In the genomic region with DNA sequence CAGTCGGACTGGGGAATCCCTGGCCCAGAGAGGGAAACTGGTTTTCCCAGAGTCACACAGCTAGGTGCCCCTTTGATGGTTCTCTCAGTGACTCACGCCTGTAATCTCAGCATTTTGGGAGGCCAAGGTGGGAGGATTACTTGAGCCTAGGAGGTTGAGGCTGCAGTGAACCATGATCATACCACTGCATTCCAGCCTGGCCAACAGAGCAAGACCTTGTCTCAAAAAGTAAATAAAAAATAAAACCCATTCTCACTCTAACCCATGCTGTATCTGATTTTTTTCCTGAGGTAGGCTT, we compare ENCODE assay signal across 18 cellular contexts.
DNase-seq lines count a peak whose midpoint lies in the region; ATAC-seq, FAIRE-seq and TF ChIP-seq lines count a peak whose summit lies in the region.
"Had no signal": no experiment of that assay in that cellular context is flagged by ENCODE, and none has a peak within 500 bp of the region (broad histone marks: within the 10 kb centered on the region; RNA-seq: fewer than 3 reads in every experiment).

No MANE protein-coding gene starts in this region.

- TF ChIP-seq POLR2A in K562 (conservative IDR thresholded peaks at IDR 0.05), result no peak

- BruUV-seq in Panc1 (replicated peaks; lab: Mats Ljungman, UMichigan) (no TSS peak), K562 (replicated peaks; lab: Mats Ljungman, UMichigan) (no TSS peak)

- CTCF ChIA-PET in Panc1 (lab: Charles Lee) (no interaction called here), K562 (lab: Yijun Ruan, JAX; ENCODE audit: low intra/inter-chr PET ratio) (no interaction called here)

- H3K4me1 ChIP-seq in Panc1 (ENCODE audit: control insufficient read depth, insufficient read depth, low read length), result peaks cover 61% of the 10 kb centered on the region
- H3K4me1 ChIP-seq in K562 (replicated peaks in 1 of 2; ENCODE audit: control insufficient read depth in 2 of 2, insufficient read depth in 2 of 2, low read length in 2 of 2), result peaks cover 0 to 49% of the 10 kb centered on the region in 2 experiments; a peak in 3 of 5 replicates
- peaks cover 0 to 14% of the 10 kb centered on the region in 2 donors for H3K4me1 ChIP-seq in neuronal stem cell (ENCODE audit: control insufficient read depth in 2 of 2, insufficient read depth in 1 of 2, low read depth in 1 of 2, low read length in 2 of 2)

- H2BK15ac ChIP-seq in neuronal stem cell (ENCODE audit: low read length), result no peak overlapping the region

- H3K18ac ChIP-seq in neuronal stem cell (ENCODE audit: low read length), result no peak overlapping the region

- DNase-seq in Panc1 (ENCODE audit: low read depth, low spot score), result no peak
- no peak for DNase-seq in K562 (ENCODE audit: extremely low read depth in 1 of 4, low spot score in 3 of 4)
- no peak for DNase-seq in neuronal stem cell (ENCODE audit: low spot score)
- DNase-seq in GM20000 (ENCODE audit: low spot score), result no peak
- DNase-seq in left colon, result no peak
- DNase-seq: Calu3; CD4-positive, alpha-beta memory T cell; COR-L47; DMS53; DMS79 treated with DMSO at 0.1 percent for 48 hours; GF-D8; GOT3; HCEC 1CT had no signal

- no peaks in the 10 kb centered on the region for H3K9me3 Mint-ChIP-seq in stimulated activated memory B cell treated with anti-CD40 and anti-IgM and Interleukin-4, amounts not matched to agents 10 μg/mL and 1 μg/mL and 100 μg/mL, for 72 hours
- H3K9me3 Mint-ChIP-seq: CD4-positive, alpha-beta memory T cell had no signal

- H3K79me1 ChIP-seq in neuronal stem cell (ENCODE audit: low read depth, low read length), result no peaks in the 10 kb centered on the region

- WGBS in K562 (ENCODE audit: insufficient coverage, low coverage, missing lambda C conversion rate), result 68% methylated on average over 2 of the region's 2 CpGs
- no CpG with 5 or more reads among the region's 2 CpGs for WGBS in neuronal stem cell (ENCODE audit: extremely low coverage in 2 of 2, insufficient read length in 2 of 2, insufficient replicate concordance in 1 of 2), 2 donors

- H2AK5ac ChIP-seq in neuronal stem cell (ENCODE audit: low read depth, low read length), result peak overlapping the region; percentile 78

- H4K20me1 ChIP-seq in K562 (replicated peaks; ENCODE audit: control insufficient read depth, insufficient read depth, low read length), result peaks cover 10% of the 10 kb centered on the region

- peaks cover 15% of the 10 kb centered on the region for H3K36me3 Mint-ChIP-seq in stimulated activated memory B cell treated with anti-CD40 and anti-IgM and Interleukin-4, amounts not matched to agents 10 μg/mL and 1 μg/mL and 100 μg/mL, for 72 hours

- intact Hi-C loops in Panc1 (cut with micrococcal nuclease; ENCODE audit: unreplicated experiment), result no loop called here
- intact Hi-C loops in K562 (cut with micrococcal nuclease), result no loop called here
- intact Hi-C loops in left colon (cut with DNase I, micrococcal nuclease), result no loop called here

- TF ChIP-seq EP300 in K562 (IDR thresholded peaks at IDR 0.05; ENCODE audit: low read length), result no peak

- H2BK120ac ChIP-seq in neuronal stem cell (ENCODE audit: low read depth, low read length), result no peak overlapping the region

- H3K4me2 ChIP-seq in K562 (ENCODE audit: insufficient read depth, low read length) (no peak overlapping the region), neuronal stem cell (ENCODE audit: insufficient read depth, low read length, poor library complexity, severe bottlenecking) (no peak overlapping the region)

- H2BK5ac ChIP-seq in neuronal stem cell (ENCODE audit: low read length), result no peak overlapping the region

- POLR2A ChIA-PET in Panc1 (lab: Charles Lee) (no interaction called here), K562 (lab: Yijun Ruan, JAX) (interaction anchor here (1.4 to 1.7 kb wide), 2 partner anchors 23 to 30 kb away, joined by 3 to 4 read pairs; no protein-coding TSS in a partner anchor)

- H3K4me1 Mint-ChIP-seq in stimulated activated memory B cell treated with anti-CD40 and anti-IgM and Interleukin-4, amounts not matched to agents 10 μg/mL and 1 μg/mL and 100 μg/mL, for 72 hours, result peaks cover 51% of the 10 kb centered on the region

- H3K27me3 ChIP-seq in Panc1 (ENCODE audit: control insufficient read depth, insufficient read depth, low read length) (no peaks in the 10 kb centered on the region), K562 (ENCODE audit: control insufficient read depth in 2 of 2, insufficient read depth in 2 of 2, low read length in 2 of 2) (no peaks in the 10 kb centered on the region), neuronal stem cell (ENCODE audit: control insufficient read depth in 3 of 3, insufficient read depth in 3 of 3, low read depth in 1 of 3, low read length in 3 of 3) (peaks cover 0 to 2% (median 0%) of the 10 kb centered on the region in 3 experiments)

- in situ Hi-C loops in Panc1 (cut with HindIII; ENCODE audit: low pct_unique_long_range_greater_than_20kb, low sequenced_read_pairs) (no loop called here), K562 (cut with MboI) (no loop called here)

- no peak overlapping the region for H3K23ac ChIP-seq in neuronal stem cell (ENCODE audit: low read depth, low read length, poor library complexity)

- H3K4me3 ChIP-seq in Panc1 (ENCODE audit: low read depth in 2 of 2, low read length in 2 of 2) (no peak overlapping the region), K562 (no peak overlapping the region), neuronal stem cell (ENCODE audit: low read length in 2 of 2) (no peak overlapping the region)

- no peak for TF ChIP-seq RAD21 in K562 (CRISPR knock-in tag; conservative IDR thresholded peaks at IDR 0.05 in 1 of 2, IDR thresholded peaks at IDR 0.05 in 1 of 2)

- ATAC-seq in Panc1 (no peak), K562 (no peak), GM19463 (IDR thresholded peaks at IDR 0.05; ENCODE audit: unreplicated experiment) (no peak), HG02642 (IDR thresholded peaks at IDR 0.05; ENCODE audit: poor library complexity, unreplicated experiment) (no peak), left colon (no peak)
- no peak for ATAC-seq in stimulated activated memory B cell treated with anti-CD40 and anti-IgM and Interleukin-4, amounts not matched to agents 10 μg/mL and 1 μg/mL and 100 μg/mL, for 72 hours

- peaks cover 3% of the 10 kb centered on the region for H3K9me1 ChIP-seq in K562 (ENCODE audit: control insufficient read depth, insufficient read depth, low read length)

- no peaks in the 10 kb centered on the region for H3K27me3 Mint-ChIP-seq in stimulated activated memory B cell treated with anti-CD40 and anti-IgM and Interleukin-4, amounts not matched to agents 10 μg/mL and 1 μg/mL and 100 μg/mL, for 72 hours
- H3K27me3 Mint-ChIP-seq: CD4-positive, alpha-beta memory T cell had no signal

- H3K79me2 ChIP-seq in K562 (ENCODE audit: control insufficient read depth, insufficient read depth, low read length), result peaks cover 16% of the 10 kb centered on the region

- H3K9ac ChIP-seq in K562 (ENCODE audit: insufficient read depth in 1 of 2, low read depth in 2 of 2, low read length in 2 of 2), result no peak overlapping the region
- H3K9ac ChIP-seq in neuronal stem cell (ENCODE audit: low read depth, low read length, poor library complexity), result no peak overlapping the region

- H4K91ac ChIP-seq in neuronal stem cell (ENCODE audit: low read depth, low read length, poor library complexity), result no peak overlapping the region

- no peaks in the 10 kb centered on the region for H3K9me3 ChIP-seq in Panc1 (ENCODE audit: control insufficient read depth, insufficient read depth, low read depth, low read length)
- no peaks in the 10 kb centered on the region for H3K9me3 ChIP-seq in K562 (replicated peaks; ENCODE audit: control insufficient read depth, insufficient read depth, low read depth, low read length)
- peaks cover 0 to under 1% of the 10 kb centered on the region in 2 donors for H3K9me3 ChIP-seq in neuronal stem cell (replicated peaks in 1 of 2; ENCODE audit: control insufficient read depth in 2 of 2, insufficient read depth in 1 of 2, low read depth in 1 of 2, low read length in 2 of 2)

- H4K8ac ChIP-seq in neuronal stem cell (ENCODE audit: low read depth, low read length), result no peak overlapping the region

- H3K36me3 ChIP-seq in Panc1 (ENCODE audit: control insufficient read depth, insufficient read depth, low read length) (no peaks in the 10 kb centered on the region), K562 (ENCODE audit: control insufficient read depth, insufficient read depth, low read length) (peaks cover 12% of the 10 kb centered on the region; the same call in 2 of the 3 replicates), neuronal stem cell (replicated peaks in 1 of 2; ENCODE audit: control insufficient read depth in 2 of 2, insufficient read depth in 2 of 2, low read length in 2 of 2) (no peaks in the 10 kb centered on the region)

- no peak overlapping the region for H3K4ac ChIP-seq in neuronal stem cell (ENCODE audit: low read length)

- H3K27ac ChIP-seq in Panc1 (ENCODE audit: low read length) (peak overlapping the region; percentile 74), K562 (ENCODE audit: extremely low read depth, low read depth, low read length) (no peak overlapping the region), neuronal stem cell (replicated peaks; ENCODE audit: low read length) (no peak overlapping the region)

- H3K14ac ChIP-seq in neuronal stem cell (ENCODE audit: low read length), result no peak overlapping the region

- H2BK12ac ChIP-seq in neuronal stem cell (ENCODE audit: low read length), result no peak overlapping the region

- peak; percentile 29 for FAIRE-seq in K562 (lab: Jason Lieb, UNC)
- FAIRE-seq: GM12891, GM18507 had no signal

- no peak overlapping the region for H2AFZ ChIP-seq in K562 (ENCODE audit: low read depth, low read length)
- H2AFZ ChIP-seq in neuronal stem cell (ENCODE audit: low read length), result no peak overlapping the region

- H3K27ac Mint-ChIP-seq in stimulated activated memory B cell treated with anti-CD40 and anti-IgM and Interleukin-4, amounts not matched to agents 10 μg/mL and 1 μg/mL and 100 μg/mL, for 72 hours, result peak overlapping the region; percentile 58

- no peak overlapping the region for H3K4me3 Mint-ChIP-seq in stimulated activated memory B cell treated with anti-CD40 and anti-IgM and Interleukin-4, amounts not matched to agents 10 μg/mL and 1 μg/mL and 100 μg/mL, for 72 hours
- H3K4me3 Mint-ChIP-seq: CD4-positive, alpha-beta memory T cell had no signal

- no peak for TF ChIP-seq CTCF in Panc1 (IDR thresholded peaks at IDR 0.05)
- TF ChIP-seq CTCF in K562 (IDR thresholded peaks at IDR 0.05 in 2 of 3, conservative IDR thresholded peaks at IDR 0.05 in 1 of 3; ENCODE audit: insufficient read depth in 2 of 3, low read depth in 1 of 3, low read length in 3 of 3), result no peak
- no peak for TF ChIP-seq CTCF in GM20000 (IDR thresholded peaks at IDR 0.05; ENCODE audit: extremely low read depth, missing control alignments)

TF ChIP-seq in K562, 482 proteins besides CTCF, POLR2A, EP300 and RAD21:
- peak; percentile 54 for TF ChIP-seq RBM25 (IDR thresholded peaks at IDR 0.05; ENCODE audit: low read depth, low read length, severe bottlenecking)
- peak; percentile 71 for TF ChIP-seq BCOR (IDR thresholded peaks at IDR 0.05)
- 0 out of 2 replicates have a peak, but pooled peaks have one; percentile 3 for TF ChIP-seq C11orf30 (IDR thresholded peaks at IDR 0.05; ENCODE audit: low read depth)
- no peak for TF ChIP-seq STAG1 (CRISPR knock-in tag; IDR thresholded peaks at IDR 0.05; ENCODE audit: borderline replicate concordance)
- TF ChIP-seq ZFP36 (IDR thresholded peaks at IDR 0.05; ENCODE audit: low read depth, low read length, partially characterized antibody), result peak; percentile 63
- TF ChIP-seq KDM1A (IDR thresholded peaks at IDR 0.05), result peak in 1 of 2 experiments; percentile 54; a peak in 2 of 4 replicates
